7 cellular contexts compared by ENCODE assay signal in genomic region chr12:31362759-31363415, GRCh38. TPM values are rescaled to one million over a fixed set of nuclear protein-coding genes. Genes with fewer than 3 reads are reported as not detected.
DNase-seq lines count a peak whose midpoint lies in the region; ATAC-seq, FAIRE-seq and TF ChIP-seq lines count a peak whose summit lies in the region.

No MANE protein-coding gene starts in this region.

- H3K27ac ChIP-seq in prostate gland (peak overlapping the region; percentile 2 to 61), ascending aorta (no peak overlapping the region)

- H3K4me3 ChIP-seq in prostate gland (no peak overlapping the region), ascending aorta (no peak overlapping the region)

- H3K4me1 ChIP-seq in prostate gland (replicated peaks) (no peaks in the 10 kb centered on the region), ascending aorta (no peaks in the 10 kb centered on the region)

- H3K27me3 ChIP-seq in prostate gland (replicated peaks; ENCODE audit: insufficient read depth): no peaks in the 10 kb centered on the region
- no peaks in the 10 kb centered on the region for H3K27me3 ChIP-seq in ascending aorta

- 36% methylated on average over 6 of the region's 6 CpGs for WGBS in prostate gland

- peak; percentile 31 for DNase-seq in GM12892 (ENCODE audit: insufficient read length)
- peak; percentile 39 for DNase-seq in RPMI7951 (ENCODE audit: low read depth)
- DNase-seq in ecto neural progenitor cell (ENCODE audit: low spot score): peak; percentile 77
- DNase-seq in prostate gland (ENCODE audit: low spot score): peak; percentile 46
- no peak for DNase-seq in ascending aorta (ENCODE audit: low spot score in 2 of 2)

- H3K9me3 ChIP-seq in prostate gland (no peaks in the 10 kb centered on the region), ascending aorta (no peaks in the 10 kb centered on the region)

- TF ChIP-seq CTCF in prostate gland (IDR thresholded peaks at IDR 0.05) (peak in 2 of 4 experiments; percentile 33 to 59), ascending aorta (IDR thresholded peaks at IDR 0.05) (no peak)

- intact Hi-C loops in prostate gland (cut with DNase I) (no loop called here), ascending aorta (cut with DNase I) (no loop called here)

- peak; percentile 79 for FAIRE-seq in GM12892 (lab: Jason Lieb, UNC)

- H3K36me3 ChIP-seq in prostate gland (no peaks in the 10 kb centered on the region), ascending aorta (no peaks in the 10 kb centered on the region)

- ATAC-seq in GM21390 (IDR thresholded peaks at IDR 0.05; ENCODE audit: unreplicated experiment) (peak; percentile 81), HG03558 (IDR thresholded peaks at IDR 0.05; ENCODE audit: extremely low read depth, unreplicated experiment) (peak; percentile 72)

- TF ChIP-seq POLR2A in GM12892 (IDR thresholded peaks at IDR 0.05; ENCODE audit: low read depth, low read length): no peak
- TF ChIP-seq POLR2A in prostate gland (IDR thresholded peaks at IDR 0.05): no peak

RNA-seq across cellular contexts. Expression of gene SINHCAF, which starts 36.9 kb away (rescaled TPM):
- polyA plus RNA-seq in GM12892 (2012; ENCODE audit: missing spikeins): 90.6 TPM
- 31.4 and 32.7 TPM in 2 replicates for total RNA-seq in RPMI7951 (2014; rRNA removed; shearing (Covaris generic))
- total RNA-seq in prostate gland (10 to 100 TPM; 69.1 to 74.1 TPM), ascending aorta (10.9 TPM)

Comparison
In these comparisons a context has a peak if more than half of its experiments do, and no peak if none do; other contexts are left out.
1. DNase-seq: peak in GM12892 (single experiment), RPMI7951 (single experiment), ecto neural progenitor cell (single experiment) and prostate gland (single experiment); none in ascending aorta (0 of 2).
2. H3K27ac ChIP-seq: peak in prostate gland (2 of 2); none in ascending aorta (0 of 2).